8 cellular contexts compared by ENCODE assay signal in the genomic region with DNA sequence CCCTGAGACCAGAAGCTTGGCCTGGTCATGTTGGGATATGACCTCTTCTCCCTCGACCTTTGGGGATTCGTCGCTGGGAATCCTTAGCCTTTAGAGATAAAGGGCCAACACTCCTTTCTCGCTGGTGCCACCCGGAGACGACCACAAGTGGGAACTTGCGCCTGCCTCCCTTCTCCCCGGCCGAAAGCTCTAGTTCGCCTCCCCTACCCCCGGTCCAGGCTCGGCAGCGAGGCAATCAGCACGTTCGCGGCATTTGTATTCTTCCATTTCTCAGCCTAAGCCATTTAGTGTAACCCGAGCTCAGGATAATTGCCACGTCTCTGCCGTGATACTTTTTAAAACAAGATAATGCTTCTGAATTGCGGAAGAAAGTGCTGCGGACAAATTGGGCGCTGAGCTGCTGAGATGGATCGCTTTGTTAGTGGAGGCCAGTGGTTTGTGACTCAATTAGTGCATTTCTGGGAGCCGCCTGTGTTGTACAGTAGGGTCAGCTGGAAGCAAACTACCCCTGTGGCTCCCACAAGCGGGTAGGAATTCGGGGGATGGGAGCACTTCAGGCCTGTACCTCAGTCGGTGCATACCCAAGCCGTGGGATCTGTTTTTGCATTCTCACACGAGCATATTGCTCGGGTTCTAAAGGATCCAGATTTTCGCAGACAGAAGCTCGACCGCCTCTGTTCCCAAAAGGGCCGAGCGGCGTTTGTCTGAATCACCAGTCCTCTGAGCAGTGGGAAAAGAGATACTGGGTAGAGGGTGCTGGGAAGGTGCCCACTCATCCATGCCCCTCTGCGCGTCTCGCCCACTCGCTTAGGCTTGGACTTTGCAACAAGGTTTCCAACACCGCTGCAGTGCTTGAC. TPM values are rescaled to one million over a fixed set of nuclear protein-coding genes. Genes with fewer than 3 reads are reported as not detected.
DNase-seq lines count a peak whose midpoint lies in the region; ATAC-seq and TF ChIP-seq lines count a peak whose summit lies in the region.

No MANE protein-coding gene starts in this region.

- H3K36me3 ChIP-seq in BE2C = no peaks in the 10 kb centered on the region

- intact Hi-C loops in lower leg skin (cut with DNase I; ENCODE audit: low total_unique reads) = no loop called here

- CTCF ChIA-PET in RWPE1 (lab: Yijun Ruan, JAX) = interaction anchor here (0.6 to 1.4 kb wide), 4 partner anchors 8 to 328 kb away, joined by 3 to 11 read pairs (median 4); no protein-coding TSS in a partner anchor

- peak; percentile 1 for ATAC-seq in HG02610 (IDR thresholded peaks at IDR 0.05; ENCODE audit: unreplicated experiment)
- peak; percentile 33 to 39 for ATAC-seq in activated T-cell treated with anti-CD3 and anti-CD28 coated beads, Interleukin-2, amount 50 U/mL, for 72 hours (replicated peaks in 1 of 2)

- 38 to 39% methylated on average over 40 of the region's 41 CpGs for WGBS in lower leg skin, 2 donors

- peaks cover 58% of the 10 kb centered on the region for H3K4me1 Mint-ChIP-seq in activated T-cell treated with anti-CD3 and anti-CD28 coated beads, Interleukin-2, amount 50 U/mL, for 72 hours (ENCODE audit: low read depth)

- no peak overlapping the region for H3K27ac Mint-ChIP-seq in activated T-cell treated with anti-CD3 and anti-CD28 coated beads, Interleukin-2, amount 50 U/mL, for 72 hours

- no peaks in the 10 kb centered on the region for H3K9me3 ChIP-seq in BE2C

- no peak for TF ChIP-seq CTCF in BE2C (IDR thresholded peaks at IDR 0.05; ENCODE audit: low read depth, low read length)
- no peak for TF ChIP-seq CTCF in lower leg skin (IDR thresholded peaks at IDR 0.05)
- TF ChIP-seq CTCF in RWPE1 (conservative IDR thresholded peaks at IDR 0.05; ENCODE audit: low read depth) = no peak

- H3K4me3 Mint-ChIP-seq in activated T-cell treated with anti-CD3 and anti-CD28 coated beads, Interleukin-2, amount 50 U/mL, for 72 hours = peak overlapping the region; percentile 79 to 83

- peaks cover 0 to 2% of the 10 kb centered on the region in 2 donors for H3K36me3 Mint-ChIP-seq in activated T-cell treated with anti-CD3 and anti-CD28 coated beads, Interleukin-2, amount 50 U/mL, for 72 hours (ENCODE audit: insufficient read depth in 2 of 2)

- peaks cover 81% of the 10 kb centered on the region for H3K27me3 Mint-ChIP-seq in activated T-cell treated with anti-CD3 and anti-CD28 coated beads, Interleukin-2, amount 50 U/mL, for 72 hours (ENCODE audit: low read depth)

- DNase-seq in BE2C (no peak), lower leg skin (ENCODE audit: low spot score in 2 of 2) (no peak), SIG-M5 (lab: John Stamatoyannopoulos, UW) (no peak), globus pallidus (ENCODE audit: low spot score) (no peak), RWPE1 (ENCODE audit: low spot score) (no peak)
- peak in 1 of 2 donors; percentile 14 for DNase-seq in activated T-cell treated with anti-CD3 and anti-CD28 coated beads, Interleukin-2, amount 50 U/mL, for 72 hours
- DNase-seq in effector CD4-positive, alpha-beta T cell = no peak

- no peak overlapping the region for H3K27ac ChIP-seq in RWPE1

- POLR2A ChIA-PET in RWPE1 (lab: Yijun Ruan, JAX; ENCODE audit: low non-redundant PET) = no interaction called here

- H3K9me3 Mint-ChIP-seq in activated T-cell treated with anti-CD3 and anti-CD28 coated beads, Interleukin-2, amount 50 U/mL, for 72 hours = no peaks in the 10 kb centered on the region

- H3K27me3 ChIP-seq in BE2C = peaks cover 88% of the 10 kb centered on the region

- peaks cover 4% of the 10 kb centered on the region; the same call in 1 of the 2 replicates for H3K4me1 ChIP-seq in BE2C

- no peak for TF ChIP-seq POLR2A in lower leg skin (IDR thresholded peaks at IDR 0.05)

- H3K4me3 ChIP-seq in BE2C (ENCODE audit: low read depth, low read length) (peak overlapping the region; percentile 80), lower leg skin (ENCODE audit: low read depth, poor library complexity, severe bottlenecking) (peak overlapping the region; percentile 51)

RNA-seq across cellular contexts. Expression of a gene that starts 6.8 kb away (rescaled TPM):
- not detected for polyA plus RNA-seq in BE2C (2012; ENCODE audit: insufficient read depth, insufficient read length, low read depth)
- total RNA-seq in activated T-cell treated with anti-CD3 and anti-CD28 coated beads, Interleukin-2, amount 50 U/mL, for 72 hours = not detected
- 1 to 10 TPM in 2 of 4 donors, under 1 TPM in 1, not detected in 1; 0.21 to 1.2 (median 1.0) TPM for total RNA-seq in lower leg skin
